In genomic region chr1:226737819-226738420, GRCh38 we compare ENCODE assay signal across 8 cellular contexts. TPM values are rescaled to one million over a fixed set of nuclear protein-coding genes. Genes with fewer than 3 reads are reported as not detected.
DNase-seq lines count a peak whose midpoint lies in the region; ATAC-seq and TF ChIP-seq lines count a peak whose summit lies in the region.

No MANE protein-coding gene starts in this region.

- peaks cover 55% of the 10 kb centered on the region for H3K36me3 Mint-ChIP-seq in dendritic cell treated with granulocyte-macrophage colony-stimulating factor and Interleukin-4, amounts not matched to agents 40 ng/mL and 50 ng/mL, for 4 days (ENCODE audit: low read depth)
- peaks cover 46% of the 10 kb centered on the region for H3K36me3 Mint-ChIP-seq in stimulated activated effector memory CD8-positive, alpha-beta T cell treated with anti-CD3 and anti-CD28 coated beads, Interleukin-12 subunit alpha, Interleukin-12 subunit beta, amount 100 ng/mL, for 72 hours

- WGBS in liver: under 1% methylated on average over 49 of the region's 49 CpGs

- no peak for TF ChIP-seq RAD21 in liver (IDR thresholded peaks at IDR 0.05)

- peak overlapping the region; percentile 21 to 36 for H3K9ac ChIP-seq in liver (ENCODE audit: low read depth in 1 of 2, low read length in 2 of 2)

- intact Hi-C loops in dendritic cell treated with granulocyte-macrophage colony-stimulating factor and Interleukin-4, amounts not matched to agents 40 ng/mL and 50 ng/mL, for 4 days (cut with micrococcal nuclease): loop anchor here (2.0 to 10.0 kb wide), 3 partner anchors 36 to 89 kb away; no protein-coding TSS in a partner anchor

- CTCF ChIA-PET in AG04450 (lab: Charles Lee): no interaction called here

- H3K4me3 Mint-ChIP-seq in dendritic cell treated with granulocyte-macrophage colony-stimulating factor and Interleukin-4, amounts not matched to agents 40 ng/mL and 50 ng/mL, for 4 days: peak overlapping the region; percentile 91
- H3K4me3 Mint-ChIP-seq in stimulated activated effector memory CD8-positive, alpha-beta T cell treated with anti-CD3 and anti-CD28 coated beads, Interleukin-12 subunit alpha, Interleukin-12 subunit beta, amount 100 ng/mL, for 72 hours: peak overlapping the region; percentile 81

- H3K9me3 ChIP-seq in AG04450 (ENCODE audit: control insufficient read depth, insufficient read depth, low read length): peaks cover 7% of the 10 kb centered on the region
- peaks cover 0 to 4% (median 0%) of the 10 kb centered on the region in 4 donors for H3K9me3 ChIP-seq in liver (ENCODE audit: control insufficient read depth in 4 of 4, low read length in 3 of 4)

- H3K4me3 ChIP-seq in AG04450 (ENCODE audit: low read depth, low read length): peak overlapping the region; percentile 72
- peak overlapping the region; percentile 47 to 63 (median 62) for H3K4me3 ChIP-seq in liver (ENCODE audit: low read depth in 1 of 3, low read length in 3 of 3)

- H3K27ac Mint-ChIP-seq in dendritic cell treated with granulocyte-macrophage colony-stimulating factor and Interleukin-4, amounts not matched to agents 40 ng/mL and 50 ng/mL, for 4 days: peak overlapping the region; percentile 92
- peak overlapping the region; percentile 87 for H3K27ac Mint-ChIP-seq in stimulated activated effector memory CD8-positive, alpha-beta T cell treated with anti-CD3 and anti-CD28 coated beads, Interleukin-12 subunit alpha, Interleukin-12 subunit beta, amount 100 ng/mL, for 72 hours

- H3K4me1 Mint-ChIP-seq in dendritic cell treated with granulocyte-macrophage colony-stimulating factor and Interleukin-4, amounts not matched to agents 40 ng/mL and 50 ng/mL, for 4 days (ENCODE audit: low read depth): peaks cover 36% of the 10 kb centered on the region
- H3K4me1 Mint-ChIP-seq in stimulated activated effector memory CD8-positive, alpha-beta T cell treated with anti-CD3 and anti-CD28 coated beads, Interleukin-12 subunit alpha, Interleukin-12 subunit beta, amount 100 ng/mL, for 72 hours: peaks cover 37% of the 10 kb centered on the region

- H3K9me3 Mint-ChIP-seq in dendritic cell treated with granulocyte-macrophage colony-stimulating factor and Interleukin-4, amounts not matched to agents 40 ng/mL and 50 ng/mL, for 4 days: no peaks in the 10 kb centered on the region
- H3K9me3 Mint-ChIP-seq in stimulated activated effector memory CD8-positive, alpha-beta T cell treated with anti-CD3 and anti-CD28 coated beads, Interleukin-12 subunit alpha, Interleukin-12 subunit beta, amount 100 ng/mL, for 72 hours: no peaks in the 10 kb centered on the region

- H3K27ac ChIP-seq in AG04450 (ENCODE audit: low read depth, low read length): peak overlapping the region; percentile 21
- peak overlapping the region; percentile 64 to 83 for H3K27ac ChIP-seq in liver (ENCODE audit: low read depth in 1 of 2, low read length in 2 of 2)

- in situ Hi-C loops in KBM-7 (cut with MboI; ENCODE audit: low pct_unique_long_range_greater_than_20kb, low sequenced_read_pairs): no loop called here

- peak; percentile 25 for ATAC-seq in GM18867 (IDR thresholded peaks at IDR 0.05; ENCODE audit: unreplicated experiment)
- ATAC-seq in activated CD4-positive, CD25-positive, alpha-beta regulatory T cell treated with anti-CD3 and anti-CD28 coated beads, Interleukin-2, amount 50 U/mL, for 24 hours: peak; percentile 19 to 27
- ATAC-seq in stimulated activated effector memory CD8-positive, alpha-beta T cell treated with anti-CD3 and anti-CD28 coated beads, Interleukin-12 subunit alpha, Interleukin-12 subunit beta, amount 100 ng/mL, for 72 hours: peak; percentile 61

- DNase-seq in AG04450 (ENCODE audit: low read depth, low spot score) (no peak), KBM-7 (peak; percentile 57), COLO829 (ENCODE audit: low spot score) (no peak)
- peak; percentile 46 to 82 for DNase-seq in stimulated activated effector memory CD8-positive, alpha-beta T cell treated with anti-CD3 and anti-CD28 coated beads, Interleukin-12 subunit alpha, Interleukin-12 subunit beta, amount 100 ng/mL, for 72 hours (ENCODE audit: low spot score in 2 of 2)

- peaks cover 17 to 41% (median 19%) of the 10 kb centered on the region in 4 donors for H3K4me1 ChIP-seq in liver (ENCODE audit: control insufficient read depth in 4 of 4, insufficient read depth in 4 of 4, low read length in 3 of 4)

- no peaks in the 10 kb centered on the region for H3K27me3 Mint-ChIP-seq in dendritic cell treated with granulocyte-macrophage colony-stimulating factor and Interleukin-4, amounts not matched to agents 40 ng/mL and 50 ng/mL, for 4 days

- POLR2A ChIA-PET in AG04450 (lab: Yijun Ruan, JAX): no interaction called here

- no peak for TF ChIP-seq CTCF in AG04450 (IDR thresholded peaks at IDR 0.05; ENCODE audit: low read depth, low read length)
- no peak for TF ChIP-seq CTCF in liver (IDR thresholded peaks at IDR 0.05; ENCODE audit: low read depth, low read length, missing input control)

- no peaks in the 10 kb centered on the region for H3K36me3 ChIP-seq in liver (ENCODE audit: control insufficient read depth in 4 of 4, insufficient read depth in 3 of 4, low read depth in 1 of 4, low read length in 3 of 4)

- H3K27me3 ChIP-seq in AG04450 (ENCODE audit: control insufficient read depth, insufficient read depth, low read length) (peaks cover 2% of the 10 kb centered on the region), liver (ENCODE audit: control insufficient read depth in 4 of 4, insufficient read depth in 4 of 4, low read length in 3 of 4) (peaks cover 0 to 3% (median 2%) of the 10 kb centered on the region in 4 donors)

TF ChIP-seq in liver, 16 proteins besides CTCF, POLR2A, EP300 and RAD21:
- TF ChIP-seq FOXA1 (IDR thresholded peaks at IDR 0.05): no peak
- no peak for TF ChIP-seq RXRA (IDR thresholded peaks at IDR 0.05)
- no peak for TF ChIP-seq EGR1 (IDR thresholded peaks at IDR 0.05; ENCODE audit: low read depth in 2 of 2)
- no peak for TF ChIP-seq TAF1 (conservative IDR thresholded peaks at IDR 0.05)
- TF ChIP-seq ATF3 (IDR thresholded peaks at IDR 0.05): no peak
- TF ChIP-seq NR2F2 (IDR thresholded peaks at IDR 0.05): no peak
- TF ChIP-seq HNF4G (IDR thresholded peaks at IDR 0.05): no peak
- TF ChIP-seq, protein P1, sequence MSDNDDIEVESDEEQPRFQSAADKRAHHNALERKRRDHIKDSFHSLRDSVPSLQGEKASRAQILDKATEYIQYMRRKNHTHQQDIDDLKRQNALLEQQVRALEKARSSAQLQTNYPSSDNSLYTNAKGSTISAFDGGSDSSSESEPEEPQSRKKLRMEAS (IDR thresholded peaks at IDR 0.05): no peak
- no peak for TF ChIP-seq GABPA (IDR thresholded peaks at IDR 0.05 in 1 of 2, conservative IDR thresholded peaks at IDR 0.05 in 1 of 2)
- no peak for TF ChIP-seq REST (IDR thresholded peaks at IDR 0.05)
- TF ChIP-seq YY1 (IDR thresholded peaks at IDR 0.05): no peak
- no peak for TF ChIP-seq JUND (IDR thresholded peaks at IDR 0.05)
- no peak for TF ChIP-seq ZBTB33 (IDR thresholded peaks at IDR 0.05)

RNA-seq across cellular contexts. Expression of gene ITPKB, which starts 1.2 kb away (rescaled TPM):
- polyA plus RNA-seq in AG04450 (2011; rRNA removed) (2.8 and 3.0 TPM in 2 replicates), liver (1 to 10 TPM in 1 of 2 donors, under 1 TPM in 1; 0.61 to 1.8 TPM)
- 7.9 and 9.4 TPM in 2 replicates for polyA minus RNA-seq in AG04450 (2011; rRNA and poly(A)+ RNA removed)
- total RNA-seq in liver: 1 to 10 TPM; 5.6 to 5.8 TPM

Comparison
In these comparisons a context has a peak if more than half of its experiments do, and no peak if none do; other contexts are left out.
1. DNase-seq: peak in KBM-7 (single experiment) and stimulated activated effector memory CD8-positive, alpha-beta T cell treated with anti-CD3 and anti-CD28 coated beads, Interleukin-12 subunit alpha, Interleukin-12 subunit beta, amount 100 ng/mL, for 72 hours (2 of 2); none in AG04450 (single experiment) and COLO829 (single experiment).
2. Peak in every context shown above with its lines, with median percentiles within 50 percentile points of each other: ATAC-seq.